8 cellular contexts compared by ENCODE assay signal in genomic region chr3:107429330-107430181, GRCh38. TPM values are rescaled to one million over a fixed set of nuclear protein-coding genes. Genes with fewer than 3 reads are reported as not detected.
A peak's percentile ranks its signal among the peaks of the same experiment; 100 is the strongest.
DNase-seq lines count a peak whose midpoint lies in the region; ATAC-seq and TF ChIP-seq lines count a peak whose summit lies in the region.

No MANE protein-coding gene starts in this region.

- no peak for TF ChIP-seq POLR2A in erythroblast (IDR thresholded peaks at IDR 0.05; ENCODE audit: low read length)

- H3K27ac Mint-ChIP-seq in CD4-positive, CD25-positive, alpha-beta regulatory T cell: peak overlapping the region in 1 of 3 donors; percentile 75

- H3K27me3 Mint-ChIP-seq in CD4-positive, CD25-positive, alpha-beta regulatory T cell: peaks cover 70% of the 10 kb centered on the region

- peaks cover 23% of the 10 kb centered on the region for H3K4me1 ChIP-seq in CD4-positive, CD25-positive, alpha-beta regulatory T cell (ENCODE audit: control insufficient read depth, insufficient read depth, low read length, poor library complexity, severe bottlenecking)
- H3K4me1 ChIP-seq in mucosa of descending colon (ENCODE audit: low read depth): peaks cover 12% of the 10 kb centered on the region

- H3K4me3 ChIP-seq in CD4-positive, CD25-positive, alpha-beta regulatory T cell (ENCODE audit: low read depth, low read length): peak overlapping the region; percentile 61
- H3K4me3 ChIP-seq in mucosa of descending colon: no peak overlapping the region

- no peaks in the 10 kb centered on the region for H3K36me3 ChIP-seq in CD4-positive, CD25-positive, alpha-beta regulatory T cell (ENCODE audit: control insufficient read depth, insufficient read depth, low read length)
- no peaks in the 10 kb centered on the region for H3K36me3 ChIP-seq in mucosa of descending colon (ENCODE audit: low read depth)

- H3K4me1 Mint-ChIP-seq in CD4-positive, CD25-positive, alpha-beta regulatory T cell: peaks cover 7 to 23% (median 14%) of the 10 kb centered on the region in 4 donors

- peak; percentile 80 for TF ChIP-seq CTCF in mucosa of descending colon (IDR thresholded peaks at IDR 0.05)

- DNase-seq in CD4-positive, CD25-positive, alpha-beta regulatory T cell: peak; percentile 13 to 59 (median 53)
- DNase-seq in NOMO-1 (lab: John Stamatoyannopoulos, UW; ENCODE audit: unreplicated experiment in 2 of 2) (peak; percentile 71 to 78), activated T-cell treated with anti-CD3 and anti-CD28 coated beads for 4 hours (peak; percentile 51), erythroblast (lab: John Stamatoyannopoulos, UW) (peak; percentile 88), mucosa of descending colon (peak; percentile 66 to 74 (median 72))
- peak; percentile 21 for DNase-seq in stimulated activated CD8-positive, alpha-beta memory T cell treated with anti-CD3 and anti-CD28 coated beads, Interleukin-7, amount 100 ng/mL, for 24 hours (ENCODE audit: low read depth)

- H3K27me3 ChIP-seq in CD4-positive, CD25-positive, alpha-beta regulatory T cell (ENCODE audit: control insufficient read depth, insufficient read depth, low read length): peaks cover 20% of the 10 kb centered on the region

- peak; percentile 45 to 50 for ATAC-seq in CD4-positive, CD25-positive, alpha-beta regulatory T cell (ENCODE audit: low read depth in 2 of 2)
- peak; percentile 37 for ATAC-seq in GM19324 (IDR thresholded peaks at IDR 0.05; ENCODE audit: low FRiP score, unreplicated experiment)
- peak; percentile 68 for ATAC-seq in HG03378 (IDR thresholded peaks at IDR 0.05; ENCODE audit: unreplicated experiment)
- ATAC-seq in mucosa of descending colon: peak; percentile 80

- no peaks in the 10 kb centered on the region for H3K36me3 Mint-ChIP-seq in CD4-positive, CD25-positive, alpha-beta regulatory T cell

- peak overlapping the region; percentile 21 to 89 (median 83) for H3K4me3 Mint-ChIP-seq in CD4-positive, CD25-positive, alpha-beta regulatory T cell

- no peak overlapping the region for H3K27ac ChIP-seq in CD4-positive, CD25-positive, alpha-beta regulatory T cell (ENCODE audit: insufficient read depth, low read length, poor library complexity, severe bottlenecking)

- H3K9me3 Mint-ChIP-seq in CD4-positive, CD25-positive, alpha-beta regulatory T cell: peaks cover 0 to 3% (median 0%) of the 10 kb centered on the region in 7 donors

- intact Hi-C loops in mucosa of descending colon (cut with DNase I, micrococcal nuclease): loop anchor here in 1 of 2 donors (10.0 kb wide), 2 partner anchors 95 to 185 kb away; partner anchors contain the start of gene BBX

- H3K9me3 ChIP-seq in CD4-positive, CD25-positive, alpha-beta regulatory T cell (ENCODE audit: control insufficient read depth in 2 of 2, low read length in 2 of 2): no peaks in the 10 kb centered on the region
- no peaks in the 10 kb centered on the region for H3K9me3 ChIP-seq in mucosa of descending colon

RNA-seq across cellular contexts. Expression of gene CCDC54, which starts 52.3 kb away (rescaled TPM):
- total RNA-seq in CD4-positive, CD25-positive, alpha-beta regulatory T cell: not detected
- not detected for polyA plus RNA-seq in CD4-positive, CD25-positive, alpha-beta regulatory T cell
- total RNA-seq in mucosa of descending colon: not detected

Comparison
In these comparisons a context has a peak if more than half of its experiments do, and no peak if none do; other contexts are left out.
1. DNase-seq: peak in every context shown above with its lines; median percentile 88 in erythroblast; 74 in NOMO-1; 72 in mucosa of descending colon; 53 in CD4-positive, CD25-positive, alpha-beta regulatory T cell; 51 in activated T-cell treated with anti-CD3 and anti-CD28 coated beads for 4 hours; 21 in stimulated activated CD8-positive, alpha-beta memory T cell treated with anti-CD3 and anti-CD28 coated beads, Interleukin-7, amount 100 ng/mL, for 24 hours.